18 cellular contexts compared by ENCODE assay signal in the genomic region with DNA sequence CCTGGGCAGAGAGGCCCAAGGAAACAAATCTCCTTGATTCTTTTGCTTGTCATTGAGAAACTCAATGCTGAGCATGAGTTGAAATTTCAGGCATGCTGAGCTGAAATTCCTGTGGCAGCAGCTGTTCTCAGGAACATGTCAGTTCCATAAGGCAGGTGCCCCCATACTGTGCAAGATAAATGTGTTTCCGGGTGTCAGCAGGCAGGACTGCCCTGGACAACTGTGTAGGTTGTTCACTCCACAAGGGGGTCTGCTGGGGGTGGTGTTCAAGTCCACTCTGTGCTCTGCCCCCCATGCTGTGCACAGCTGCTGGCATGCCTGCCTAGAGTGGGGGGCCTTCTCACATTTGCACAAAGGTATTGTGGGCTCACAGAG.
DNase-seq lines count a peak whose midpoint lies in the region; ATAC-seq, FAIRE-seq and TF ChIP-seq lines count a peak whose summit lies in the region.
"Had no signal": no experiment of that assay in that cellular context is flagged by ENCODE, and none has a peak within 500 bp of the region (broad histone marks: within the 10 kb centered on the region; RNA-seq: fewer than 3 reads in every experiment).

No MANE protein-coding gene starts in this region.

- no peak overlapping the region for H2BK15ac ChIP-seq in H1 (ENCODE audit: low read length)

- H3K27me3 ChIP-seq in H1 (replicated peaks in 1 of 4; ENCODE audit: control insufficient read depth in 3 of 4, extremely low read depth in 1 of 4, insufficient read depth in 3 of 4, low read length in 3 of 4), result no peaks in the 10 kb centered on the region
- H3K27me3 ChIP-seq in osteoblast (ENCODE audit: insufficient read depth, low read length), result no peaks in the 10 kb centered on the region

- DNase-seq in LHCN-M2 (ENCODE audit: low read depth) (peak; percentile 38), H1 (ENCODE audit: low read depth in 1 of 2, low spot score in 2 of 2) (no peak), osteoblast (ENCODE audit: insufficient read length, low spot score, missing footprints) (peak; percentile 73), Calu3 (no peak), RKO (ENCODE audit: low spot score) (no peak)
- DNase-seq: CD4-positive, alpha-beta memory T cell; erythroblast; foreskin fibroblast; GDM1; HCEC 1CT; natural killer cell; NCI-H1092; NCI-H2029 treated with DMSO at 0.1 percent for 48 hours; SHP77 had no signal

- H3K79me1 ChIP-seq in H1 (ENCODE audit: low read depth, low read length), result peaks cover 6% of the 10 kb centered on the region

- peaks cover 4% of the 10 kb centered on the region for H3K23me2 ChIP-seq in H1 (ENCODE audit: low read depth, low read length)

- ATAC-seq in GM18502 (IDR thresholded peaks at IDR 0.05; ENCODE audit: poor library complexity, unreplicated experiment), result no peak
- ATAC-seq: natural killer cell had no signal

- no peaks in the 10 kb centered on the region for H3K36me3 Mint-ChIP-seq in Calu3 (ENCODE audit: insufficient read depth, unreplicated experiment)
- H3K36me3 Mint-ChIP-seq: CD4-positive, alpha-beta memory T cell; natural killer cell had no signal

- H3K79me2 ChIP-seq in H1 (ENCODE audit: control insufficient read depth in 1 of 2, insufficient read depth in 2 of 2, low read length in 2 of 2), result no peaks in the 10 kb centered on the region
- H3K79me2 ChIP-seq in osteoblast (ENCODE audit: insufficient read depth, low read length), result no peaks in the 10 kb centered on the region

- H2AK5ac ChIP-seq in H1 (ENCODE audit: low read depth, low read length), result no peak overlapping the region

- no peak overlapping the region for H3K27ac ChIP-seq in HEK293 (ENCODE audit: extremely low read depth, low read depth, low read length)
- no peak overlapping the region for H3K27ac ChIP-seq in H1 (ENCODE audit: low read depth, low read length)
- no peak overlapping the region for H3K27ac ChIP-seq in osteoblast (ENCODE audit: low read depth, low read length)
- H3K27ac ChIP-seq: suprapubic skin had no signal

- no peak overlapping the region for H2BK12ac ChIP-seq in H1 (ENCODE audit: low read depth, low read length)

- H4K20me1 ChIP-seq in H1 (replicated peaks in 1 of 2; ENCODE audit: control insufficient read depth in 1 of 2, insufficient read depth in 2 of 2, low read length in 2 of 2) (peaks cover 4 to 5% of the 10 kb centered on the region in 2 experiments), osteoblast (ENCODE audit: insufficient read depth, low read length) (peaks cover 3% of the 10 kb centered on the region)

- TF ChIP-seq CTCF in HEK293 (tag by site-specific recombination; IDR thresholded peaks at IDR 0.05) (no peak), H1 (IDR thresholded peaks at IDR 0.05; ENCODE audit: control extremely low read depth in 1 of 3, insufficient read depth in 1 of 3, low read depth in 1 of 3, low read length in 3 of 3) (no peak), osteoblast (IDR thresholded peaks at IDR 0.05; ENCODE audit: extremely low read depth, low read depth, low read length) (no peak), Calu3 (IDR thresholded peaks at IDR 0.05; ENCODE audit: unreplicated experiment) (no peak)

- H3K4me3 ChIP-seq in HEK293 (ENCODE audit: low read depth, low read length) (no peak overlapping the region), H1 (ENCODE audit: extremely low read depth in 1 of 4, insufficient read depth in 2 of 4, low read depth in 3 of 4, low read length in 4 of 4) (no peak overlapping the region), osteoblast (ENCODE audit: insufficient read depth, low read length) (no peak overlapping the region)
- H3K4me3 ChIP-seq: suprapubic skin had no signal

- H4K91ac ChIP-seq in H1 (replicated peaks; ENCODE audit: insufficient read length, low read length), result no peak overlapping the region

- intact Hi-C loops in Calu3 (cut with micrococcal nuclease; ENCODE audit: unreplicated experiment), result no loop called here

- H4K8ac ChIP-seq in H1 (ENCODE audit: extremely low read depth, insufficient read depth, low read length), result no peak overlapping the region

- no peak overlapping the region for H3K4ac ChIP-seq in H1 (replicated peaks; ENCODE audit: insufficient read length, low read depth, low read length)

- H3K4me1 Mint-ChIP-seq in Calu3 (ENCODE audit: low read depth, unreplicated experiment), result peaks cover 7% of the 10 kb centered on the region
- H3K4me1 Mint-ChIP-seq: CD4-positive, alpha-beta memory T cell; central memory CD8-positive, alpha-beta T cell; natural killer cell had no signal

- FAIRE-seq in H1 (lab: Jason Lieb, UNC), result peak; percentile 32

- no peak overlapping the region for H3K27ac Mint-ChIP-seq in Calu3 (ENCODE audit: unreplicated experiment)
- H3K27ac Mint-ChIP-seq: CD4-positive, alpha-beta memory T cell; natural killer cell had no signal

- H3K27me3 Mint-ChIP-seq in Calu3 (ENCODE audit: unreplicated experiment), result no peaks in the 10 kb centered on the region

- H3K14ac ChIP-seq in H1 (ENCODE audit: insufficient read length), result no peak overlapping the region

- no peaks in the 10 kb centered on the region for H3K4me1 ChIP-seq in HEK293 (ENCODE audit: control insufficient read depth, insufficient read depth, low read length)
- H3K4me1 ChIP-seq in H1 (replicated peaks in 1 of 4; ENCODE audit: control insufficient read depth in 3 of 4, insufficient read depth in 4 of 4, low read length in 3 of 4), result peaks cover 10 to 23% (median 13%) of the 10 kb centered on the region in 4 experiments
- no peaks in the 10 kb centered on the region for H3K4me1 ChIP-seq in osteoblast (ENCODE audit: insufficient read depth, low read length)
- H3K4me1 ChIP-seq: suprapubic skin had no signal

- H3K4me2 ChIP-seq in H1 (ENCODE audit: insufficient read depth in 1 of 2, low read depth in 2 of 2, low read length in 2 of 2) (peak overlapping the region; percentile 19 to 34; a peak in 2 of 4 replicates), osteoblast (ENCODE audit: insufficient read depth, low read length) (no peak overlapping the region)

- WGBS in H1 (ENCODE audit: extremely low coverage in 1 of 2, insufficient coverage in 1 of 2, insufficient read length in 1 of 2, insufficient replicate concordance in 2 of 2, low coverage in 1 of 2, low lambda C conversion rate in 2 of 2, missing lambda C conversion rate in 1 of 2), 2 experiments, result 47% methylated on average over 1 of the region's 1 CpG; no CpG with 5 or more reads in 1 of the 2 experiments

- POLR2A ChIA-PET in HEK293 (lab: Yijun Ruan, JAX), result no interaction called here
- POLR2A ChIA-PET in H1 (lab: Charles Lee; ENCODE audit: partially characterized antibody), result interaction anchor here (1.4 kb wide), 1 partner anchor 8 kb away, joined by 5 read pairs; no protein-coding TSS in a partner anchor

- H3K18ac ChIP-seq in H1 (ENCODE audit: extremely low read depth, low read length), result 0 out of 2 replicates have a peak overlapping the region, but pooled peaks have one; percentile 83

- no peak overlapping the region for H3K23ac ChIP-seq in H1 (ENCODE audit: insufficient read length)

- H2BK5ac ChIP-seq in H1 (ENCODE audit: low read depth, low read length), result 0 out of 2 replicates have a peak overlapping the region, but pooled peaks have one; percentile 78

- no peak for TF ChIP-seq RAD21 in H1 (IDR thresholded peaks at IDR 0.05 in 1 of 2, conservative IDR thresholded peaks at IDR 0.05 in 1 of 2; ENCODE audit: low read depth in 2 of 2, low read length in 2 of 2)

- BruUV-seq in Calu3 (replicated peaks; lab: Mats Ljungman, UMichigan), result no TSS peak

- CTCF ChIA-PET in HEK293 (lab: Yijun Ruan, JAX) (no interaction called here), H1 (lab: Charles Lee; ENCODE audit: partially characterized antibody) (interaction anchor here (1.2 to 2.2 kb wide), 4 partner anchors 20 to 224 kb away, joined by 3 to 9 read pairs (median 5); no protein-coding TSS in a partner anchor), Calu3 (lab: Charles Lee) (no interaction called here)

- H2AFZ ChIP-seq in H1 (ENCODE audit: low read length) (no peak overlapping the region), osteoblast (ENCODE audit: low read length) (no peak overlapping the region)

- H3K9me3 ChIP-seq in HEK293 (ENCODE audit: control insufficient read depth, insufficient read depth, low read depth, low read length), result no peaks in the 10 kb centered on the region
- H3K9me3 ChIP-seq in H1 (ENCODE audit: insufficient read depth in 2 of 2, low read depth in 1 of 2, low read length in 1 of 2), result no peaks in the 10 kb centered on the region
- H3K9me3 ChIP-seq in osteoblast (ENCODE audit: low read depth, low read length), result no peaks in the 10 kb centered on the region
- H3K9me3 ChIP-seq: suprapubic skin had no signal

- no peak overlapping the region for H4K5ac ChIP-seq in H1 (ENCODE audit: insufficient read length, low read depth, low read length)

- H3K9me3 Mint-ChIP-seq in Calu3 (ENCODE audit: low read depth, unreplicated experiment), result peaks cover 5% of the 10 kb centered on the region
- H3K9me3 Mint-ChIP-seq: central memory CD8-positive, alpha-beta T cell; natural killer cell had no signal

- no peak overlapping the region for H3K4me3 Mint-ChIP-seq in Calu3 (ENCODE audit: low read depth, unreplicated experiment)
- H3K4me3 Mint-ChIP-seq: CD4-positive, alpha-beta memory T cell; central memory CD8-positive, alpha-beta T cell; natural killer cell had no signal

- TF ChIP-seq EP300 in H1 (IDR thresholded peaks at IDR 0.05; ENCODE audit: borderline replicate concordance in 1 of 2, low read depth in 2 of 2, low read length in 2 of 2), result peak in 1 of 2 experiments; percentile 39; a peak in 1 of 3 replicates

- no peak overlapping the region for H3K9ac ChIP-seq in H1 (replicated peaks in 1 of 4; ENCODE audit: extremely low read depth in 1 of 4, low read depth in 3 of 4, low read length in 3 of 4)

- no peak overlapping the region for H2BK120ac ChIP-seq in H1 (replicated peaks; ENCODE audit: low read depth, low read length)

- no peak for TF ChIP-seq POLR2A in H1 (IDR thresholded peaks at IDR 0.05; ENCODE audit: control extremely low read depth in 1 of 2, low read depth in 2 of 2, low read length in 2 of 2)

- H3K36me3 ChIP-seq in HEK293 (ENCODE audit: control insufficient read depth in 2 of 2, insufficient read depth in 1 of 2, low read length in 2 of 2), result no peaks in the 10 kb centered on the region
- H3K36me3 ChIP-seq in H1 (ENCODE audit: control insufficient read depth in 2 of 4, insufficient read depth in 4 of 4, low read length in 3 of 4), result no peaks in the 10 kb centered on the region
- H3K36me3 ChIP-seq in osteoblast (ENCODE audit: insufficient read depth, low read length), result no peaks in the 10 kb centered on the region
- H3K36me3 ChIP-seq: suprapubic skin had no signal

- no peak overlapping the region for H2BK20ac ChIP-seq in H1 (ENCODE audit: low read length)

- H3K56ac ChIP-seq in H1 (replicated peaks; ENCODE audit: insufficient read length, low read depth, low read length), result no peak overlapping the region

TF ChIP-seq in HEK293, 187 proteins besides CTCF, POLR2A, EP300 and RAD21 (continues in another document):
- TF ChIP-seq ZIC2 (tag by site-specific recombination; IDR thresholded peaks at IDR 0.05), result peak; percentile 71

TF ChIP-seq in H1, 55 proteins besides CTCF, POLR2A, EP300 and RAD21 (continues in another document):
- TF ChIP-seq CHD1 (IDR thresholded peaks at IDR 0.05; ENCODE audit: low read depth, low read length) (no peak), SIN3A (conservative IDR thresholded peaks at IDR 0.05 in 1 of 2, IDR thresholded peaks at IDR 0.05 in 1 of 2; ENCODE audit: low read depth in 1 of 2, low read length in 2 of 2) (peak; percentile 91 to 92; a peak in 3 of 4 replicates)

Comparison
In these comparisons a context has a peak if more than half of its experiments do, and no peak if none do; other contexts are left out.
1. DNase-seq: peak in LHCN-M2 (single experiment) and osteoblast (single experiment); none in H1 (0 of 2), Calu3 (single experiment) and RKO (single experiment).